Comparison of ENCODE assay signal across 24 cellular contexts in genomic region chr17:39602533-39603303, GRCh38. TPM values are rescaled to one million over a fixed set of nuclear protein-coding genes. Genes with fewer than 3 reads are reported as not detected.
DNase-seq lines count a peak whose midpoint lies in the region; ATAC-seq, FAIRE-seq and TF ChIP-seq lines count a peak whose summit lies in the region.
"Had no signal": no experiment of that assay in that cellular context is flagged by ENCODE, and none has a peak within 500 bp of the region (broad histone marks: within the 10 kb centered on the region; RNA-seq: fewer than 3 reads in every experiment).

No MANE protein-coding gene starts in this region.

- TF ChIP-seq CTCF in HepG2 (CRISPR knock-in tag; IDR thresholded peaks at IDR 0.05) = no peak
- TF ChIP-seq CTCF in right lobe of liver (IDR thresholded peaks at IDR 0.05) = no peak
- no peak for TF ChIP-seq CTCF in WTC11 (IDR thresholded peaks at IDR 0.05)
- TF ChIP-seq CTCF in endodermal cell (conservative IDR thresholded peaks at IDR 0.05) = no peak
- no peak for TF ChIP-seq CTCF in type B pancreatic cell (conservative IDR thresholded peaks at IDR 0.05)

- FAIRE-seq in HepG2 (lab: Jason Lieb, UNC) = no peak
- FAIRE-seq: A204.1, GM12891 had no signal

- H3K4me1 ChIP-seq in HepG2 (ENCODE audit: insufficient read depth, low read length) (no peaks in the 10 kb centered on the region), right lobe of liver (peaks cover 0 to 20% (median 0%) of the 10 kb centered on the region in 4 donors), endodermal cell (ENCODE audit: control insufficient read depth, insufficient read depth, low read length) (no peaks in the 10 kb centered on the region)

- peaks cover 16% of the 10 kb centered on the region; the same call in 1 of the 2 replicates for H4K20me1 ChIP-seq in HepG2 (ENCODE audit: insufficient read depth, low read length)

- CTCF ChIA-PET in HepG2 (lab: Yijun Ruan, JAX; ENCODE audit: low intra/inter-chr PET ratio, low total read pairs) = no interaction called here
- CTCF ChIA-PET in WTC11 (lab: Charles Lee) = interaction anchor here (1.3 to 11.0 kb wide), 6 partner anchors 11 to 53 kb away, joined by 3 to 98 read pairs (median 22); no protein-coding TSS in a partner anchor

- H3K9ac ChIP-seq in HepG2 (ENCODE audit: insufficient read depth, low read depth, low read length) (no peak overlapping the region), endodermal cell (ENCODE audit: extremely low read depth, low read length, poor library complexity, severe bottlenecking) (no peak overlapping the region)
- H3K9ac ChIP-seq: SK-N-SH had no signal

- H3K4me1 Mint-ChIP-seq in WTC11 (peaks cover 60% of the 10 kb centered on the region), endodermal cell (peaks cover 5% of the 10 kb centered on the region), type B pancreatic cell (ENCODE audit: unreplicated experiment) (no peaks in the 10 kb centered on the region)
- H3K4me1 Mint-ChIP-seq in stimulated activated memory B cell treated with anti-CD40 and anti-IgM and Interleukin-4, amounts not matched to agents 10 μg/mL and 1 μg/mL and 100 μg/mL, for 72 hours = peaks cover 68% of the 10 kb centered on the region

- no peaks in the 10 kb centered on the region for H3K79me2 ChIP-seq in HepG2 (ENCODE audit: insufficient read depth, low read length)

- H3K27ac ChIP-seq in HepG2 (ENCODE audit: extremely low read length, insufficient read depth, low read length) (no peak overlapping the region), right lobe of liver (no peak overlapping the region), endodermal cell (ENCODE audit: low read depth, low read length) (no peak overlapping the region)

- H3K4me3 Mint-ChIP-seq in WTC11 (peak overlapping the region; percentile 59; the same call in 1 of the 2 replicates), endodermal cell (no peak overlapping the region), type B pancreatic cell (peak overlapping the region; percentile 65)
- no peak overlapping the region for H3K4me3 Mint-ChIP-seq in stimulated activated memory B cell treated with anti-CD40 and anti-IgM and Interleukin-4, amounts not matched to agents 10 μg/mL and 1 μg/mL and 100 μg/mL, for 72 hours

- no peak overlapping the region for H3K4me3 ChIP-seq in HepG2 (replicated peaks in 1 of 3; ENCODE audit: insufficient read depth in 1 of 3, low read depth in 2 of 3, low read length in 3 of 3)
- H3K4me3 ChIP-seq in right lobe of liver = no peak overlapping the region
- H3K4me3 ChIP-seq in endodermal cell (ENCODE audit: low read length) = no peak overlapping the region

- H3K9me3 Mint-ChIP-seq in WTC11 (no peaks in the 10 kb centered on the region), endodermal cell (no peaks in the 10 kb centered on the region), type B pancreatic cell (no peaks in the 10 kb centered on the region)
- H3K9me3 Mint-ChIP-seq in stimulated activated memory B cell treated with anti-CD40 and anti-IgM and Interleukin-4, amounts not matched to agents 10 μg/mL and 1 μg/mL and 100 μg/mL, for 72 hours = no peaks in the 10 kb centered on the region

- TF ChIP-seq RAD21 in HepG2 (CRISPR knock-in tag; IDR thresholded peaks at IDR 0.05) = no peak

- H3K36me3 ChIP-seq in HepG2 (replicated peaks in 1 of 2; ENCODE audit: control insufficient read depth in 1 of 2, insufficient read depth in 2 of 2, low read length in 2 of 2) = no peaks in the 10 kb centered on the region
- H3K36me3 ChIP-seq in right lobe of liver = no peaks in the 10 kb centered on the region
- no peaks in the 10 kb centered on the region for H3K36me3 ChIP-seq in endodermal cell (ENCODE audit: control insufficient read depth, insufficient read depth, low read length)

- H3K36me3 Mint-ChIP-seq in WTC11 (no peaks in the 10 kb centered on the region), endodermal cell (ENCODE audit: low read depth) (no peaks in the 10 kb centered on the region), type B pancreatic cell (peaks cover 4% of the 10 kb centered on the region)
- no peaks in the 10 kb centered on the region for H3K36me3 Mint-ChIP-seq in stimulated activated memory B cell treated with anti-CD40 and anti-IgM and Interleukin-4, amounts not matched to agents 10 μg/mL and 1 μg/mL and 100 μg/mL, for 72 hours
- H3K36me3 Mint-ChIP-seq: CD4-positive, alpha-beta memory T cell had no signal

- H3K27me3 ChIP-seq in HepG2 (ENCODE audit: control insufficient read depth in 1 of 2, insufficient read depth in 2 of 2, low read length in 2 of 2) (peaks cover 60 to 98% of the 10 kb centered on the region in 2 experiments), right lobe of liver (peaks cover 13 to 55% of the 10 kb centered on the region in 2 donors), endodermal cell (ENCODE audit: control insufficient read depth, insufficient read depth, low read length, poor library complexity, severe bottlenecking) (peaks cover 100% of the 10 kb centered on the region)

- intact Hi-C loops in HepG2 (cut with micrococcal nuclease; ENCODE audit: unreplicated experiment) (no loop called here), right lobe of liver (cut with DNase I) (loop anchor here in 1 of 2 donors (10.0 kb wide), 1 partner anchor 58 kb away; no protein-coding TSS in a partner anchor)

- in situ Hi-C loops in HepG2 (cut with HindIII; ENCODE audit: extremely low pct_ligation_motif_present, low pct_unique_long_range_greater_than_20kb) = no loop called here

- no TSS peak for BruUV-seq in HepG2 (replicated peaks; lab: Mats Ljungman, UMichigan)

- DNase-seq in HepG2 (ENCODE audit: low spot score) (no peak), right lobe of liver (no peak), WTC11 (ENCODE audit: low spot score) (no peak), endodermal cell (peak; percentile 53), type B pancreatic cell (ENCODE audit: extremely low spot score, unreplicated experiment) (no peak)
- DNase-seq in activated effector memory CD4-positive, alpha-beta T cell treated with anti-CD3 and anti-CD28 coated beads, Interleukin-2, amount 50 U/mL, for 16 hours = no peak
- DNase-seq: CD4-positive, alpha-beta memory T cell; DMS53; EL; Kasumi-1; MM.1S; NCI-H1092 treated with DMSO at 0.1 percent for 48 hours; NCI-H2081; NCI-H510A; NCI-H748 treated with DMSO at 0.1 percent for 48 hours; RPMI8226; SHP77 treated with DMSO at 0.1 percent for 48 hours; SK-N-SH had no signal

- H3K27me3 Mint-ChIP-seq in WTC11 (ENCODE audit: low read depth) (peaks cover 100% of the 10 kb centered on the region), endodermal cell (ENCODE audit: insufficient read depth) (peaks cover 98% of the 10 kb centered on the region), type B pancreatic cell (peaks cover 89% of the 10 kb centered on the region)
- H3K27me3 Mint-ChIP-seq in stimulated activated memory B cell treated with anti-CD40 and anti-IgM and Interleukin-4, amounts not matched to agents 10 μg/mL and 1 μg/mL and 100 μg/mL, for 72 hours = peaks cover 95% of the 10 kb centered on the region

- H3K27ac Mint-ChIP-seq in WTC11 (no peak overlapping the region), endodermal cell (no peak overlapping the region), type B pancreatic cell (peak overlapping the region; percentile 44)
- no peak overlapping the region for H3K27ac Mint-ChIP-seq in stimulated activated memory B cell treated with anti-CD40 and anti-IgM and Interleukin-4, amounts not matched to agents 10 μg/mL and 1 μg/mL and 100 μg/mL, for 72 hours
- H3K27ac Mint-ChIP-seq: H9 had no signal

- ATAC-seq in HepG2 (no peak), right lobe of liver (no peak), WTC11 (no peak), GM18870 (IDR thresholded peaks at IDR 0.05; ENCODE audit: unreplicated experiment) (no peak)
- no peak for ATAC-seq in stimulated activated memory B cell treated with anti-CD40 and anti-IgM and Interleukin-4, amounts not matched to agents 10 μg/mL and 1 μg/mL and 100 μg/mL, for 72 hours

- H3K9me3 ChIP-seq in HepG2 (ENCODE audit: low read length) = no peaks in the 10 kb centered on the region
- no peaks in the 10 kb centered on the region for H3K9me3 ChIP-seq in right lobe of liver
- no peaks in the 10 kb centered on the region for H3K9me3 ChIP-seq in endodermal cell (ENCODE audit: control insufficient read depth, low read length)
- H3K9me3 ChIP-seq: SK-N-SH had no signal

- POLR2A ChIA-PET in HepG2 (lab: Yijun Ruan, JAX) = no interaction called here
- POLR2A ChIA-PET in WTC11 (lab: Charles Lee) = no interaction called here

- H3K4me2 ChIP-seq in HepG2 (ENCODE audit: low read depth, low read length) = no peak overlapping the region
- H3K4me2 ChIP-seq: SK-N-SH had no signal

- H2AFZ ChIP-seq in HepG2 (ENCODE audit: low read length) = no peak overlapping the region

- TF ChIP-seq EP300 in HepG2 (IDR thresholded peaks at IDR 0.05; ENCODE audit: low read depth in 2 of 2, low read length in 2 of 2) = no peak
- no peak for TF ChIP-seq EP300 in HepG2 (CRISPR knock-in tag; IDR thresholded peaks at IDR 0.05; ENCODE audit: borderline replicate concordance)

- under 1% methylated on average over 4 of the region's 4 CpGs for WGBS in HepG2 (ENCODE audit: low lambda C conversion rate)
- WGBS in right lobe of liver (ENCODE audit: insufficient coverage, low coverage, low lambda C conversion rate, missing lambda C conversion rate) = 12% methylated on average over 2 of the region's 4 CpGs
- 28 to 57% methylated on average over 1 to 4 of the region's 4 CpGs for WGBS in endodermal cell (ENCODE audit: insufficient coverage in 1 of 2, insufficient read length in 1 of 2), 2 experiments

- TF ChIP-seq POLR2A in HepG2 (IDR thresholded peaks at IDR 0.05; ENCODE audit: insufficient read depth in 1 of 2, low read depth in 2 of 2, low read length in 2 of 2) (no peak), right lobe of liver (IDR thresholded peaks at IDR 0.05) (no peak)

RNA-seq across cellular contexts. Expression of gene NEUROD2, which starts 5.0 kb away (rescaled TPM):
- total RNA-seq in HepG2 (2016; rRNA removed; fragmentation: Illumina TruSeq; extraction: Trizol) = not detected in 2 replicates
- not detected in 2 replicates for total RNA-seq in HepG2 (2016; cell fraction: cytosol; rRNA removed; fragmentation: Illumina TruSeq; extraction: Trizol; ENCODE audit: low read depth)
- not detected in 2 replicates for total RNA-seq in HepG2 (2016; cell fraction: insoluble cytoplasmic fraction; rRNA removed; fragmentation: Illumina TruSeq; extraction: Trizol)
- total RNA-seq in HepG2 (2016; cell fraction: membrane; rRNA removed; fragmentation: Illumina TruSeq; extraction: Trizol) = not detected in 2 replicates
- not detected in 2 replicates for total RNA-seq in HepG2 (2016; cell fraction: nucleus; rRNA removed; fragmentation: Illumina TruSeq; extraction: Trizol)
- not detected in 2 replicates for polyA plus RNA-seq in HepG2 (2011; rRNA removed)
- polyA plus RNA-seq in HepG2 (2011; cell fraction: cytosol; rRNA removed) = not detected in 2 replicates
- not detected in 2 replicates for polyA plus RNA-seq in HepG2 (2011; cell fraction: nucleus; rRNA removed)
- not detected in 2 replicates for polyA plus RNA-seq in HepG2 (2012)
- polyA plus RNA-seq in HepG2 (2016; cell fraction: cytosol; fragmentation: Illumina TruSeq; extraction: Trizol; ENCODE audit: low read depth) = not detected in 2 replicates
- polyA plus RNA-seq in HepG2 (2016; cell fraction: insoluble cytoplasmic fraction; fragmentation: Illumina TruSeq; extraction: Trizol; ENCODE audit: low read depth) = not detected in 2 replicates
- polyA plus RNA-seq in HepG2 (2016; cell fraction: membrane; fragmentation: Illumina TruSeq; extraction: Trizol; ENCODE audit: low read depth) = not detected in 2 replicates
- polyA plus RNA-seq in HepG2 (2016; cell fraction: nucleus; fragmentation: Illumina TruSeq; extraction: Trizol; ENCODE audit: insufficient read depth, low read depth) = not detected in 2 replicates
- not detected in 2 replicates for polyA minus RNA-seq in HepG2 (2011; rRNA and poly(A)+ RNA removed; ENCODE audit: low replicate concordance)
- not detected in 2 replicates for polyA minus RNA-seq in HepG2 (2011; cell fraction: cytosol; rRNA and poly(A)+ RNA removed)
- not detected in 2 replicates for polyA minus RNA-seq in HepG2 (2011; cell fraction: nucleus; rRNA and poly(A)+ RNA removed)
- total RNA-seq in right lobe of liver = not detected
- total RNA-seq in WTC11 (2021) = not detected in 3 replicates
- not detected for total RNA-seq in endodermal cell
- polyA plus RNA-seq in endodermal cell (2013, experiment 1 of 2) = not detected
- not detected for polyA plus RNA-seq in endodermal cell (2013, experiment 2 of 2)
- not detected in 2 replicates for total RNA-seq in type B pancreatic cell (ENCODE audit: low replicate concordance)
- total RNA-seq: CD4-positive, alpha-beta memory T cell; H9 had no signal
- polyA plus RNA-seq: BJ, SK-N-SH had no signal

RNA-seq across cellular contexts. Expression of gene PPP1R1B, which starts 24.0 kb away (rescaled TPM):
- not detected in 2 replicates for total RNA-seq in HepG2 (2016; rRNA removed; fragmentation: Illumina TruSeq; extraction: Trizol)
- total RNA-seq in HepG2 (2016; cell fraction: cytosol; rRNA removed; fragmentation: Illumina TruSeq; extraction: Trizol; ENCODE audit: low read depth) = not detected in 2 replicates
- not detected in 2 replicates for total RNA-seq in HepG2 (2016; cell fraction: insoluble cytoplasmic fraction; rRNA removed; fragmentation: Illumina TruSeq; extraction: Trizol)
- total RNA-seq in HepG2 (2016; cell fraction: membrane; rRNA removed; fragmentation: Illumina TruSeq; extraction: Trizol) = not detected in 2 replicates
- not detected in 2 replicates for total RNA-seq in HepG2 (2016; cell fraction: nucleus; rRNA removed; fragmentation: Illumina TruSeq; extraction: Trizol)
- 0.08 and 0.18 TPM in 2 replicates for polyA plus RNA-seq in HepG2 (2011; rRNA removed)
- 0.04 and 0.05 TPM in 2 replicates for polyA plus RNA-seq in HepG2 (2011; cell fraction: cytosol; rRNA removed)
- not detected in 2 replicates for polyA plus RNA-seq in HepG2 (2011; cell fraction: nucleus; rRNA removed)
- polyA plus RNA-seq in HepG2 (2012) = not detected in 2 replicates
- polyA plus RNA-seq in HepG2 (2016; cell fraction: cytosol; fragmentation: Illumina TruSeq; extraction: Trizol; ENCODE audit: low read depth) = not detected in 2 replicates
- polyA plus RNA-seq in HepG2 (2016; cell fraction: insoluble cytoplasmic fraction; fragmentation: Illumina TruSeq; extraction: Trizol; ENCODE audit: low read depth) = not detected in 2 replicates
- not detected in 2 replicates for polyA plus RNA-seq in HepG2 (2016; cell fraction: membrane; fragmentation: Illumina TruSeq; extraction: Trizol; ENCODE audit: low read depth)
- polyA plus RNA-seq in HepG2 (2016; cell fraction: nucleus; fragmentation: Illumina TruSeq; extraction: Trizol; ENCODE audit: insufficient read depth, low read depth) = not detected in 2 replicates
- polyA minus RNA-seq in HepG2 (2011; rRNA and poly(A)+ RNA removed; ENCODE audit: low replicate concordance) = not detected in 2 replicates
- polyA minus RNA-seq in HepG2 (2011; cell fraction: cytosol; rRNA and poly(A)+ RNA removed) = not detected in 2 replicates
- not detected in 2 replicates for polyA minus RNA-seq in HepG2 (2011; cell fraction: nucleus; rRNA and poly(A)+ RNA removed)
- total RNA-seq in right lobe of liver = under 1 TPM in 1 of 6 experiments, not detected in 5; 0.46 TPM
- 15.0 to 20.5 TPM (median 15.2 TPM) in 3 replicates for total RNA-seq in WTC11 (2021)
- 1 to 10 TPM; 1.0 to 2.1 TPM for total RNA-seq in endodermal cell
- polyA plus RNA-seq in endodermal cell (2013, experiment 1 of 2) = 0.46 TPM
- polyA plus RNA-seq in endodermal cell (2013, experiment 2 of 2) = not detected
- 1.8 and 3.7 TPM in 2 replicates for total RNA-seq in type B pancreatic cell (ENCODE audit: low replicate concordance)
- total RNA-seq: CD4-positive, alpha-beta memory T cell had no signal
- polyA plus RNA-seq: BJ; CD4-positive, alpha-beta memory T cell had no signal

RNA-seq across cellular contexts. Expression of gene STARD3, which starts 34.2 kb away (rescaled TPM):
- total RNA-seq in HepG2 (2016; rRNA removed; fragmentation: Illumina TruSeq; extraction: Trizol) = 17.2 and 34.6 TPM in 2 replicates
- 10.9 and 18.7 TPM in 2 replicates for total RNA-seq in HepG2 (2016; cell fraction: cytosol; rRNA removed; fragmentation: Illumina TruSeq; extraction: Trizol; ENCODE audit: low read depth)
- total RNA-seq in HepG2 (2016; cell fraction: insoluble cytoplasmic fraction; rRNA removed; fragmentation: Illumina TruSeq; extraction: Trizol) = 16.7 and 36.4 TPM in 2 replicates
- 28.2 and 28.3 TPM in 2 replicates for total RNA-seq in HepG2 (2016; cell fraction: membrane; rRNA removed; fragmentation: Illumina TruSeq; extraction: Trizol)
- total RNA-seq in HepG2 (2016; cell fraction: nucleus; rRNA removed; fragmentation: Illumina TruSeq; extraction: Trizol) = 38.6 and 39.3 TPM in 2 replicates
- 100 and 114 TPM in 2 replicates for polyA plus RNA-seq in HepG2 (2011; rRNA removed)
- 87.6 and 94.1 TPM in 2 replicates for polyA plus RNA-seq in HepG2 (2011; cell fraction: cytosol; rRNA removed)
- 583 and 640 TPM in 2 replicates for polyA plus RNA-seq in HepG2 (2011; cell fraction: nucleus; rRNA removed)
- 57.3 and 69.8 TPM in 2 replicates for polyA plus RNA-seq in HepG2 (2012)
- polyA plus RNA-seq in HepG2 (2016; cell fraction: cytosol; fragmentation: Illumina TruSeq; extraction: Trizol; ENCODE audit: low read depth) = 16.8 and 21.4 TPM in 2 replicates
- 23.0 and 23.7 TPM in 2 replicates for polyA plus RNA-seq in HepG2 (2016; cell fraction: insoluble cytoplasmic fraction; fragmentation: Illumina TruSeq; extraction: Trizol; ENCODE audit: low read depth)
- 28.2 and 28.4 TPM in 2 replicates for polyA plus RNA-seq in HepG2 (2016; cell fraction: membrane; fragmentation: Illumina TruSeq; extraction: Trizol; ENCODE audit: low read depth)
- polyA plus RNA-seq in HepG2 (2016; cell fraction: nucleus; fragmentation: Illumina TruSeq; extraction: Trizol; ENCODE audit: insufficient read depth, low read depth) = 96.9 and 102 TPM in 2 replicates
- 98.5 and 179 TPM in 2 replicates for polyA minus RNA-seq in HepG2 (2011; rRNA and poly(A)+ RNA removed; ENCODE audit: low replicate concordance)
- polyA minus RNA-seq in HepG2 (2011; cell fraction: cytosol; rRNA and poly(A)+ RNA removed) = 38.4 and 57.6 TPM in 2 replicates
- polyA minus RNA-seq in HepG2 (2011; cell fraction: nucleus; rRNA and poly(A)+ RNA removed) = 71.6 and 80.1 TPM in 2 replicates
- 10 to 100 TPM; 24.3 to 49.8 (median 28.0) TPM for total RNA-seq in right lobe of liver
- total RNA-seq in WTC11 (2021) = 64.9 to 75.3 TPM (median 65.4 TPM) in 3 replicates
- 10 to 100 TPM; 60.3 to 60.5 TPM for total RNA-seq in endodermal cell
- polyA plus RNA-seq in endodermal cell (2013, experiment 1 of 2) = 52.0 TPM
- polyA plus RNA-seq in endodermal cell (2013, experiment 2 of 2) = 54.0 TPM
- 52.0 and 62.0 TPM in 2 replicates for total RNA-seq in type B pancreatic cell (ENCODE audit: low replicate concordance)

Comparison
In these comparisons a context has a peak if more than half of its experiments do, and no peak if none do; other contexts are left out.
1. H3K4me3 Mint-ChIP-seq: peak in WTC11 (single experiment) and type B pancreatic cell (single experiment); none in endodermal cell (single experiment) and stimulated activated memory B cell treated with anti-CD40 and anti-IgM and Interleukin-4, amounts not matched to agents 10 μg/mL and 1 μg/mL and 100 μg/mL, for 72 hours (single experiment).